1 cellular context compared by ENCODE assay signal in the genomic region with DNA sequence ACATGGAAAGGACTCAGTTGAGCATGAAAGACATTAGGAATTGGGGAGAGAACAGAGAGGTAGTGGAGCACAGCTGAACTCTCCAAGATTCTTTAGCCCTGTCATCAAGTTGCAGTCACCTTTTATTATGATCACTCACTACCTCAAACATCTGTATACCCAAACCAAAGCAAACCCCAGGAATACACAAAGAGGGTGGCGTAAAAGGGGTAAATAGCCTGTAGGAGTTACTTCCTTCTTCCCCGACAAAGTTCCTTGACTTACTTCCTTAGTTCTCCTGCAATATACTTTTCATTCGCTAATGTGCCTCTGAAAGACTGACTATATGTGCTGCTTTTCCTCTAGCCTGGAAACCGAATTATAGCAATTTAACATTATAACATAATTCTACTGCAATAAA.
TF ChIP-seq lines count a peak whose summit lies in the region.

No MANE protein-coding gene starts in this region.

TF ChIP-seq in GM23338, 12 proteins besides CTCF, POLR2A, EP300 and RAD21 (continued from another document):
- TF ChIP-seq, protein P1, sequence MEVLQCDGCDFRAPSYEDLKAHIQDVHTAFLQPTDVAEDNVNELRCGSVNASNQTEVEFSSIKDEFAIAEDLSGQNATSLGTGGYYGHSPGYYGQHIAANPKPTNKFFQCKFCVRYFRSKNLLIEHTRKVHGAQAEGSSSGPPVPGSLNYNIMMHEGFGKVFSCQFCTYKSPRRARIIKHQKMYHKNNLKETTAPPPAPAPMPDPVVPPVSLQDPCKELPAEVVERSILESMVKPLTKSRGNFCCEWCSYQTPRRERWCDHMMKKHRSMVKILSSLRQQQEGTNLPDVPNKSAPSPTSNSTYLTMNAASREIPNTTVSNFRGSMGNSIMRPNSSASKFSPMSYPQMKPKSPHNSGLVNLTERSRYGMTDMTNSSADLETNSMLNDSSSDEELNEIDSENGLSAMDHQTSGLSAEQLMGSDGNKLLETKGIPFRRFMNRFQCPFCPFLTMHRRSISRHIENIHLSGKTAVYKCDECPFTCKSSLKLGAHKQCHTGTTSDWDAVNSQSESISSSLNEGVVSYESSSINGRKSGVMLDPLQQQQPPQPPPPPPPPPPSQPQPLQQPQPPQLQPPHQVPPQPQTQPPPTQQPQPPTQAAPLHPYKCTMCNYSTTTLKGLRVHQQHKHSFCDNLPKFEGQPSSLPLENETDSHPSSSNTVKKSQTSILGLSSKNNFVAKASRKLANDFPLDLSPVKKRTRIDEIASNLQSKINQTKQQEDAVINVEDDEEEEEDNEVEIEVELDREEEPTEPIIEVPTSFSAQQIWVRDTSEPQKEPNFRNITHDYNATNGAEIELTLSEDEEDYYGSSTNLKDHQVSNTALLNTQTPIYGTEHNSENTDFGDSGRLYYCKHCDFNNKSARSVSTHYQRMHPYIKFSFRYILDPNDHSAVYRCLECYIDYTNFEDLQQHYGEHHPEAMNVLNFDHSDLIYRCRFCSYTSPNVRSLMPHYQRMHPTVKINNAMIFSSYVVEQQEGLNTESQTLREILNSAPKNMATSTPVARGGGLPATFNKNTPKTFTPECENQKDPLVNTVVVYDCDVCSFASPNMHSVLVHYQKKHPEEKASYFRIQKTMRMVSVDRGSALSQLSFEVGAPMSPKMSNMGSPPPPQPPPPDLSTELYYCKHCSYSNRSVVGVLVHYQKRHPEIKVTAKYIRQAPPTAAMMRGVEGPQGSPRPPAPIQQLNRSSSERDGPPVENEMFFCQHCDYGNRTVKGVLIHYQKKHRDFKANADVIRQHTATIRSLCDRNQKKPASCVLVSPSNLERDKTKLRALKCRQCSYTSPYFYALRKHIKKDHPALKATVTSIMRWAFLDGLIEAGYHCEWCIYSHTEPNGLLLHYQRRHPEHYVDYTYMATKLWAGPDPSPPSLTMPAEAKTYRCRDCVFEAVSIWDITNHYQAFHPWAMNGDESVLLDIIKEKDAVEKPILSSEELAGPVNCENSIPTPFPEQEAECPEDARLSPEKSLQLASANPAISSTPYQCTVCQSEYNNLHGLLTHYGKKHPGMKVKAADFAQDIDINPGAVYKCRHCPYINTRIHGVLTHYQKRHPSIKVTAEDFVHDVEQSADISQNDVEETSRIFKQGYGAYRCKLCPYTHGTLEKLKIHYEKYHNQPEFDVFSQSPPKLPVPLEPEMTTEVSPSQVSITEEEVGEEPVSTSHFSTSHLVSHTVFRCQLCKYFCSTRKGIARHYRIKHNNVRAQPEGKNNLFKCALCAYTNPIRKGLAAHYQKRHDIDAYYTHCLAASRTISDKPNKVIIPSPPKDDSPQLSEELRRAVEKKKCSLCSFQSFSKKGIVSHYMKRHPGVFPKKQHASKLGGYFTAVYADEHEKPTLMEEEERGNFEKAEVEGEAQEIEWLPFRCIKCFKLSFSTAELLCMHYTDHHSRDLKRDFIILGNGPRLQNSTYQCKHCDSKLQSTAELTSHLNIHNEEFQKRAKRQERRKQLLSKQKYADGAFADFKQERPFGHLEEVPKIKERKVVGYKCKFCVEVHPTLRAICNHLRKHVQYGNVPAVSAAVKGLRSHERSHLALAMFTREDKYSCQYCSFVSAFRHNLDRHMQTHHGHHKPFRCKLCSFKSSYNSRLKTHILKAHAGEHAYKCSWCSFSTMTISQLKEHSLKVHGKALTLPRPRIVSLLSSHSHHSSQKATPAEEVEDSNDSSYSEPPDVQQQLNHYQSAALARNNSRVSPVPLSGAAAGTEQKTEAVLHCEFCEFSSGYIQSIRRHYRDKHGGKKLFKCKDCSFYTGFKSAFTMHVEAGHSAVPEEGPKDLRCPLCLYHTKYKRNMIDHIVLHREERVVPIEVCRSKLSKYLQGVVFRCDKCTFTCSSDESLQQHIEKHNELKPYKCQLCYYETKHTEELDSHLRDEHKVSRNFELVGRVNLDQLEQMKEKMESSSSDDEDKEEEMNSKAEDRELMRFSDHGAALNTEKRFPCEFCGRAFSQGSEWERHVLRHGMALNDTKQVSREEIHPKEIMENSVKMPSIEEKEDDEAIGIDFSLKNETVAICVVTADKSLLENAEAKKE (CRISPR knock-in tag; IDR thresholded peaks at IDR 0.05), result no peak
- TF ChIP-seq, protein P2, sequence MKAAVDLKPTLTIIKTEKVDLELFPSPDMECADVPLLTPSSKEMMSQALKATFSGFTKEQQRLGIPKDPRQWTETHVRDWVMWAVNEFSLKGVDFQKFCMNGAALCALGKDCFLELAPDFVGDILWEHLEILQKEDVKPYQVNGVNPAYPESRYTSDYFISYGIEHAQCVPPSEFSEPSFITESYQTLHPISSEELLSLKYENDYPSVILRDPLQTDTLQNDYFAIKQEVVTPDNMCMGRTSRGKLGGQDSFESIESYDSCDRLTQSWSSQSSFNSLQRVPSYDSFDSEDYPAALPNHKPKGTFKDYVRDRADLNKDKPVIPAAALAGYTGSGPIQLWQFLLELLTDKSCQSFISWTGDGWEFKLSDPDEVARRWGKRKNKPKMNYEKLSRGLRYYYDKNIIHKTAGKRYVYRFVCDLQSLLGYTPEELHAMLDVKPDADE (IDR thresholded peaks at IDR 0.05), result no peak
- TF ChIP-seq ZNF331 (CRISPR knock-in tag; IDR thresholded peaks at IDR 0.05; ENCODE audit: low read depth), result no peak
- TF ChIP-seq NANOG (IDR thresholded peaks at IDR 0.05; ENCODE audit: borderline replicate concordance), result no peak
- no peak for TF ChIP-seq POLR2AphosphoS5 (IDR thresholded peaks at IDR 0.05; ENCODE audit: low read depth)
- TF ChIP-seq JUNB (IDR thresholded peaks at IDR 0.05; ENCODE audit: unreplicated experiment), result no peak
